Comparison of ENCODE assay signal across 8 cellular contexts in genomic region chr5:1344975-1345838, GRCh38. TPM values are rescaled to one million over a fixed set of nuclear protein-coding genes. Genes with fewer than 3 reads are reported as not detected.
A peak's percentile ranks its signal among the peaks of the same experiment; 100 is the strongest.
DNase-seq lines count a peak whose midpoint lies in the region; ATAC-seq and TF ChIP-seq lines count a peak whose summit lies in the region.

CLPTM1L (minus strand) TSS chr5:1345099; CDS start chr5:1344841, 258 bp downstream.

- no peaks in the 10 kb centered on the region for H3K9me2 ChIP-seq in OCI-LY1 (ENCODE audit: low read depth, low read length)

- H3K36me3 ChIP-seq in Caco-2 (ENCODE audit: control insufficient read depth, insufficient read depth, low read length) (peaks cover 2% of the 10 kb centered on the region), OCI-LY1 (ENCODE audit: insufficient read depth, low read length) (peaks cover 33% of the 10 kb centered on the region)

- ATAC-seq in GM21381 (IDR thresholded peaks at IDR 0.05; ENCODE audit: unreplicated experiment) = peak; percentile 84

- intact Hi-C loops in Caco-2 (cut with micrococcal nuclease; ENCODE audit: unreplicated experiment) = no loop called here

- no peaks in the 10 kb centered on the region for H3K27me3 Mint-ChIP-seq in Caco-2 (ENCODE audit: insufficient read depth, unreplicated experiment)

- H3K27me3 ChIP-seq in Caco-2 (replicated peaks; ENCODE audit: control insufficient read depth, insufficient read depth, low read length) = no peaks in the 10 kb centered on the region
- H3K27me3 ChIP-seq in OCI-LY1 (ENCODE audit: insufficient read depth, low read length) = no peaks in the 10 kb centered on the region

- TF ChIP-seq CTCF in Caco-2 (IDR thresholded peaks at IDR 0.05; ENCODE audit: insufficient read depth in 1 of 2, low read depth in 1 of 2, low read length in 1 of 2, severe bottlenecking in 1 of 2, unreplicated experiment in 1 of 2) (no peak), OCI-LY1 (IDR thresholded peaks at IDR 0.05; ENCODE audit: low read length) (no peak)

- H3K27ac Mint-ChIP-seq in Caco-2 (ENCODE audit: unreplicated experiment) = peak within 1 kb of the TSS; percentile 69

- H3K27ac ChIP-seq in OCI-LY1 (ENCODE audit: low read depth, low read length, poor library complexity, severe bottlenecking) = peak within 1 kb of the TSS; percentile 92

- H3K4me1 ChIP-seq in Caco-2 = no peaks in the 10 kb centered on the region
- H3K4me1 ChIP-seq in OCI-LY1 (ENCODE audit: insufficient read depth, low read length, severe bottlenecking) = peaks cover 40% of the 10 kb centered on the region

- POLR2A ChIA-PET in Caco-2 (lab: Charles Lee) = no interaction called here

- H3K4me2 ChIP-seq in OCI-LY1 (ENCODE audit: low read length) = peak within 1 kb of the TSS; percentile 78

- H3K4me3 Mint-ChIP-seq in Caco-2 (ENCODE audit: unreplicated experiment) = peak within 1 kb of the TSS; percentile 88

- H3K9me3 Mint-ChIP-seq in Caco-2 (ENCODE audit: unreplicated experiment) = no peaks in the 10 kb centered on the region

- H3K9ac ChIP-seq in OCI-LY1 (ENCODE audit: low read length) = peak within 1 kb of the TSS; percentile 78

- TSS peak; percentile 64 for BruUV-seq in Caco-2 (replicated peaks; lab: Mats Ljungman, UMichigan)

- DNase-seq in Caco-2 (peak; percentile 76 to 90), HUDEP-2 (lab: John Stamatoyannopoulos, UW; ENCODE audit: unreplicated experiment in 76 of 76) (peak in 72 of 76 experiments; percentile 7 to 83 (median 65)), activated T-cell treated with anti-CD3 and anti-CD28 coated beads for 1 hour (ENCODE audit: low read depth) (peak; percentile 84), epidermal melanocyte (ENCODE audit: insufficient read length, low spot score) (peak; percentile 98), middle frontal gyrus (ENCODE audit: extremely low spot score, low spot score) (peak; percentile 84)
- peak; percentile 75 to 76 for DNase-seq in stimulated activated CD8-positive, alpha-beta memory T cell treated with anti-CD3 and anti-CD28 coated beads, Interleukin-2, amount 100 ng/mL, for 1 hour (ENCODE audit: low read depth in 2 of 2)

- H3K9me3 ChIP-seq in Caco-2 (no peaks in the 10 kb centered on the region), OCI-LY1 (ENCODE audit: low read length) (no peaks in the 10 kb centered on the region)

- peaks cover 51% of the 10 kb centered on the region for H3K36me3 Mint-ChIP-seq in Caco-2 (ENCODE audit: insufficient read depth, unreplicated experiment)

- CTCF ChIA-PET in Caco-2 (lab: Charles Lee) = interaction anchor here (0.6 kb wide), 1 partner anchor 137 kb away, joined by 6 read pairs; no protein-coding TSS in a partner anchor

- H3K4me1 Mint-ChIP-seq in Caco-2 (ENCODE audit: low read depth, unreplicated experiment) = peaks cover 6% of the 10 kb centered on the region

- H3F3A ChIP-seq in OCI-LY1 (ENCODE audit: insufficient read depth, low read length) = no peaks in the 10 kb centered on the region

- H3K4me3 ChIP-seq in Caco-2 (ENCODE audit: low read depth, low read length) (peak within 1 kb of the TSS; percentile 78), OCI-LY1 (ENCODE audit: low read depth, low read length, poor library complexity, severe bottlenecking) (peak within 1 kb of the TSS; percentile 81)

- no peak within 1 kb of the TSS for H2AFZ ChIP-seq in OCI-LY1 (ENCODE audit: low read length)

- no peaks in the 10 kb centered on the region for H4K20me1 ChIP-seq in OCI-LY1 (ENCODE audit: insufficient read depth, low read length)

- H3K79me2 ChIP-seq in OCI-LY1 (ENCODE audit: insufficient read depth, low read length) = peaks cover 9% of the 10 kb centered on the region

RNA-seq across cellular contexts. Expression of gene CLPTM1L, which starts in this region (rescaled TPM):
- 114 and 122 TPM in 2 replicates for total RNA-seq in Caco-2 (2022)

Comparison
In these comparisons a context has a peak if more than half of its experiments do, and no peak if none do; other contexts are left out.
1. Peak in every context shown above with its lines: DNase-seq, ATAC-seq, H3K4me3 ChIP-seq and H3K27ac ChIP-seq.